Comparison of ENCODE assay signal across 1 cellular context in the genomic region with DNA sequence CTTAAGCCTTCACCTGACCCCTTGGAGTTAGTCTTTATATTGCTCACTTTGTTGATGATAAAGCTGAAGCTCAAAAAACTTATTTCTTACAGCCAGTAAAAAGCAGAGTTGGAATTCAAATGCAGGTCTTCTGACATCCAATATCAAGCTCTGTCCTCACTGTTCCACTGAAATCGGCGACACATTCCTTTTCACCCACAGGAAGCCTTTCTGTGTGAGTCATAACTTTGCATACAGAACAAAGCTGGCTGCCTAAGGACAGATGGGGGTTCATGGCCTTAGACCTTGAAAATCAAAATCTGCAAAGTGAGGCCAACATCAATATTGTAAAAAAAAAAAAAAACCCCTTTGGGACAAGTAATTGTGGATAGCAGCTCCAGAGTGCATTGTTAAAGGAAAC.
TF ChIP-seq lines count a peak whose summit lies in the region.

No MANE protein-coding gene starts in this region.

TF ChIP-seq in HepG2, 621 proteins besides CTCF, POLR2A, EP300 and RAD21 (continued from another document):
- TF ChIP-seq, protein P1, sequence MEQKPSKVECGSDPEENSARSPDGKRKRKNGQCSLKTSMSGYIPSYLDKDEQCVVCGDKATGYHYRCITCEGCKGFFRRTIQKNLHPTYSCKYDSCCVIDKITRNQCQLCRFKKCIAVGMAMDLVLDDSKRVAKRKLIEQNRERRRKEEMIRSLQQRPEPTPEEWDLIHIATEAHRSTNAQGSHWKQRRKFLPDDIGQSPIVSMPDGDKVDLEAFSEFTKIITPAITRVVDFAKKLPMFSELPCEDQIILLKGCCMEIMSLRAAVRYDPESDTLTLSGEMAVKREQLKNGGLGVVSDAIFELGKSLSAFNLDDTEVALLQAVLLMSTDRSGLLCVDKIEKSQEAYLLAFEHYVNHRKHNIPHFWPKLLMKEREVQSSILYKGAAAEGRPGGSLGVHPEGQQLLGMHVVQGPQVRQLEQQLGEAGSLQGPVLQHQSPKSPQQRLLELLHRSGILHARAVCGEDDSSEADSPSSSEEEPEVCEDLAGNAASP (CRISPR knock-in tag; IDR thresholded peaks at IDR 0.05; ENCODE audit: borderline replicate concordance) = peak; percentile 24; the same call in 1 of the 2 replicates
- TF ChIP-seq LCORL (IDR thresholded peaks at IDR 0.05) (no peak), LCORL (CRISPR knock-in tag; IDR thresholded peaks at IDR 0.05) (no peak), JUND (CRISPR knock-in tag; IDR thresholded peaks at IDR 0.05) (0 out of 2 replicates have a peak, but pooled peaks have one; percentile 41), ESRRA (CRISPR knock-in tag; IDR thresholded peaks at IDR 0.05; ENCODE audit: low read depth) (no peak), RARA (CRISPR knock-in tag; IDR thresholded peaks at IDR 0.05) (peak; percentile 72), ZNF724P (CRISPR knock-in tag; IDR thresholded peaks at IDR 0.05; ENCODE audit: borderline replicate concordance) (no peak), SOX6 (IDR thresholded peaks at IDR 0.05) (no peak), SOX6 (CRISPR knock-in tag; IDR thresholded peaks at IDR 0.05) (0 out of 2 replicates have a peak, but pooled peaks have one; percentile 13), ZNF326 (CRISPR knock-in tag; IDR thresholded peaks at IDR 0.05; ENCODE audit: borderline replicate concordance) (no peak), TCF7 (IDR thresholded peaks at IDR 0.05; ENCODE audit: low read depth) (peak; percentile 41; the same call in 1 of the 2 replicates), SOX13 (IDR thresholded peaks at IDR 0.05) (no peak), SOX13 (CRISPR knock-in tag; conservative IDR thresholded peaks at IDR 0.05 in 1 of 2, IDR thresholded peaks at IDR 0.05 in 1 of 2) (0 out of 4 replicates have a peak, but pooled peaks of 1 of the 2 experiments have one; percentile 40), ZBTB42 (CRISPR knock-in tag; IDR thresholded peaks at IDR 0.05) (no peak), ZNF746 (CRISPR knock-in tag; IDR thresholded peaks at IDR 0.05) (no peak), ETV5 (CRISPR knock-in tag; IDR thresholded peaks at IDR 0.05; ENCODE audit: borderline replicate concordance) (peak; percentile 53; the same call in 1 of the 2 replicates), PCBP1 (IDR thresholded peaks at IDR 0.05; ENCODE audit: borderline replicate concordance, low read depth, low read length) (no peak), RXRB (CRISPR knock-in tag; IDR thresholded peaks at IDR 0.05; ENCODE audit: borderline replicate concordance) (peak; percentile 50; the same call in 1 of the 2 replicates), TGIF2 (CRISPR knock-in tag; IDR thresholded peaks at IDR 0.05) (no peak), SOX5 (CRISPR knock-in tag; IDR thresholded peaks at IDR 0.05; ENCODE audit: borderline replicate concordance) (peak; percentile 69; the same call in 1 of the 2 replicates), ZNF672 (CRISPR knock-in tag; IDR thresholded peaks at IDR 0.05) (no peak), ZNF709 (CRISPR knock-in tag; IDR thresholded peaks at IDR 0.05) (no peak), ARID5B (CRISPR knock-in tag; IDR thresholded peaks at IDR 0.05) (peak; percentile 72), FOSL1 (CRISPR knock-in tag; IDR thresholded peaks at IDR 0.05; ENCODE audit: borderline replicate concordance) (0 out of 2 replicates have a peak, but pooled peaks have one; percentile 39), TCF7L2 (IDR thresholded peaks at IDR 0.05; ENCODE audit: low read depth, low read length) (no peak), KLF9 (CRISPR knock-in tag; IDR thresholded peaks at IDR 0.05; ENCODE audit: low read depth) (no peak), SAP130 (CRISPR knock-in tag; IDR thresholded peaks at IDR 0.05; ENCODE audit: low read depth) (peak; percentile 25; the same call in 1 of the 2 replicates), FOSL2 (CRISPR knock-in tag; IDR thresholded peaks at IDR 0.05) (peak; percentile 95), FOXA1 (IDR thresholded peaks at IDR 0.05) (no peak), FOXA1 (CRISPR knock-in tag; IDR thresholded peaks at IDR 0.05) (no peak), PAXIP1 (CRISPR knock-in tag; conservative IDR thresholded peaks at IDR 0.05) (peak; percentile 37; the same call in 1 of the 2 replicates), TEAD3 (CRISPR knock-in tag; optimal IDR thresholded peaks at IDR 0.05; ENCODE audit: borderline replicate concordance) (peak; percentile 62), ZBTB43 (CRISPR knock-in tag; conservative IDR thresholded peaks at IDR 0.05) (no peak), RORA (CRISPR knock-in tag; IDR thresholded peaks at IDR 0.05) (no peak), PPARG (CRISPR knock-in tag; conservative IDR thresholded peaks at IDR 0.05) (0 out of 2 replicates have a peak, but pooled peaks have one; percentile 24), MYC (CRISPR knock-in tag; IDR thresholded peaks at IDR 0.05; ENCODE audit: borderline replicate concordance) (no peak), ZNF232 (CRISPR knock-in tag; IDR thresholded peaks at IDR 0.05; ENCODE audit: borderline replicate concordance) (no peak)
- TF ChIP-seq, protein P2, sequence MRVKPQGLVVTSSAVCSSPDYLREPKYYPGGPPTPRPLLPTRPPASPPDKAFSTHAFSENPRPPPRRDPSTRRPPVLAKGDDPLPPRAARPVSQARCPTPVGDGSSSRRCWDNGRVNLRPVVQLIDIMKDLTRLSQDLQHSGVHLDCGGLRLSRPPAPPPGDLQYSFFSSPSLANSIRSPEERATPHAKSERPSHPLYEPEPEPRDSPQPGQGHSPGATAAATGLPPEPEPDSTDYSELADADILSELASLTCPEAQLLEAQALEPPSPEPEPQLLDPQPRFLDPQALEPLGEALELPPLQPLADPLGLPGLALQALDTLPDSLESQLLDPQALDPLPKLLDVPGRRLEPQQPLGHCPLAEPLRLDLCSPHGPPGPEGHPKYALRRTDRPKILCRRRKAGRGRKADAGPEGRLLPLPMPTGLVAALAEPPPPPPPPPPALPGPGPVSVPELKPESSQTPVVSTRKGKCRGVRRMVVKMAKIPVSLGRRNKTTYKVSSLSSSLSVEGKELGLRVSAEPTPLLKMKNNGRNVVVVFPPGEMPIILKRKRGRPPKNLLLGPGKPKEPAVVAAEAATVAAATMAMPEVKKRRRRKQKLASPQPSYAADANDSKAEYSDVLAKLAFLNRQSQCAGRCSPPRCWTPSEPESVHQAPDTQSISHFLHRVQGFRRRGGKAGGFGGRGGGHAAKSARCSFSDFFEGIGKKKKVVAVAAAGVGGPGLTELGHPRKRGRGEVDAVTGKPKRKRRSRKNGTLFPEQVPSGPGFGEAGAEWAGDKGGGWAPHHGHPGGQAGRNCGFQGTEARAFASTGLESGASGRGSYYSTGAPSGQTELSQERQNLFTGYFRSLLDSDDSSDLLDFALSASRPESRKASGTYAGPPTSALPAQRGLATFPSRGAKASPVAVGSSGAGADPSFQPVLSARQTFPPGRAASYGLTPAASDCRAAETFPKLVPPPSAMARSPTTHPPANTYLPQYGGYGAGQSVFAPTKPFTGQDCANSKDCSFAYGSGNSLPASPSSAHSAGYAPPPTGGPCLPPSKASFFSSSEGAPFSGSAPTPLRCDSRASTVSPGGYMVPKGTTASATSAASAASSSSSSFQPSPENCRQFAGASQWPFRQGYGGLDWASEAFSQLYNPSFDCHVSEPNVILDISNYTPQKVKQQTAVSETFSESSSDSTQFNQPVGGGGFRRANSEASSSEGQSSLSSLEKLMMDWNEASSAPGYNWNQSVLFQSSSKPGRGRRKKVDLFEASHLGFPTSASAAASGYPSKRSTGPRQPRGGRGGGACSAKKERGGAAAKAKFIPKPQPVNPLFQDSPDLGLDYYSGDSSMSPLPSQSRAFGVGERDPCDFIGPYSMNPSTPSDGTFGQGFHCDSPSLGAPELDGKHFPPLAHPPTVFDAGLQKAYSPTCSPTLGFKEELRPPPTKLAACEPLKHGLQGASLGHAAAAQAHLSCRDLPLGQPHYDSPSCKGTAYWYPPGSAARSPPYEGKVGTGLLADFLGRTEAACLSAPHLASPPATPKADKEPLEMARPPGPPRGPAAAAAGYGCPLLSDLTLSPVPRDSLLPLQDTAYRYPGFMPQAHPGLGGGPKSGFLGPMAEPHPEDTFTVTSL (CRISPR knock-in tag; IDR thresholded peaks at IDR 0.05; ENCODE audit: borderline replicate concordance) = peak; percentile 50; the same call in 1 of the 2 replicates
- TF ChIP-seq, protein P3, sequence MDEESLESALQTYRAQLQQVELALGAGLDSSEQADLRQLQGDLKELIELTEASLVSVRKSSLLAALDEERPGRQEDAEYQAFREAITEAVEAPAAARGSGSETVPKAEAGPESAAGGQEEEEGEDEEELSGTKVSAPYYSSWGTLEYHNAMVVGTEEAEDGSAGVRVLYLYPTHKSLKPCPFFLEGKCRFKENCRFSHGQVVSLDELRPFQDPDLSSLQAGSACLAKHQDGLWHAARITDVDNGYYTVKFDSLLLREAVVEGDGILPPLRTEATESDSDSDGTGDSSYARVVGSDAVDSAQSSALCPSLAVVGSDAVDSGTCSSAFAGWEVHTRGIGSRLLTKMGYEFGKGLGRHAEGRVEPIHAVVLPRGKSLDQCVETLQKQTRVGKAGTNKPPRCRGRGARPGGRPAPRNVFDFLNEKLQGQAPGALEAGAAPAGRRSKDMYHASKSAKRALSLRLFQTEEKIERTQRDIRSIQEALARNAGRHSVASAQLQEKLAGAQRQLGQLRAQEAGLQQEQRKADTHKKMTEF (CRISPR knock-in tag; IDR thresholded peaks at IDR 0.05) = 0 out of 2 replicates have a peak, but pooled peaks have one; percentile 21
